In the genomic region with DNA sequence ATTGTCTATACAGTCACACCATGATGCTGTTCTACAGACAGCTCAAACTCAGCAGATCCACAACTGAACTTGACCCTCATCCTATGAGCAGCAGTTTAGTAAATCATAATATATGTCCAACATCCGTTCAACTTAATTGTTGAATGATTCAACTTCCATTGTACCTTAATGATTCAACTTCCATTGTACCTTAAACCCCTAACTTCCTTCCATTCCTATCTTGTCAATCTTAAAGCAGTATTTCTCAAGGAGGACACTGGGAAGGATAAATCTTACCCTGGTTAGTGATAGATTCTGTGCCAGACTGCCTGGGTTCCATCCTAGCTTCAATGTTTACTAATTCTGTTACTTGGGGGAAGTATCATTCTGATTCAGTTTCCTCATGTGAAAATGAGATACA, we compare ENCODE assay signal across 32 cellular contexts.
"Had no signal": no experiment of that assay in that cellular context is flagged by ENCODE, and none has a peak within 500 bp of the region (broad histone marks: within the 10 kb centered on the region; RNA-seq: fewer than 3 reads in every experiment).

No MANE protein-coding gene starts in this region.

- H3K9me3 ChIP-seq: adrenal gland, body of pancreas, colonic mucosa, esophagus squamous epithelium had no signal

- H3K27ac Mint-ChIP-seq: activated B cell treated with CpG ODN at 0.5 μM for 24 hours; activated CD8-positive, alpha-beta T cell treated with anti-CD3 and anti-CD28 coated beads for 36 hours; activated naive CD4-positive, alpha-beta T cell treated with anti-CD3 and anti-CD28 coated beads for 36 hours; activated naive CD4-positive, alpha-beta T cell treated with anti-CD3 and anti-CD28 coated beads, Interleukin-2, amount 50 U/mL, for 24 hours; activated naive CD8-positive, alpha-beta T cell treated with anti-CD3 and anti-CD28 coated beads for 36 hours; activated naive CD8-positive, alpha-beta T cell treated with anti-CD3 and anti-CD28 coated beads, Interleukin-2, amount 50 U/mL, for 24 hours; activated T-helper 2 cell treated with anti-CD3 and anti-CD28 coated beads, Interferon-gamma antibody, Interleukin-2, Interleukin-4, amounts not matched to agents 10 μg/mL and 5 μg/mL and 100 μg/mL, durations not matched to agents 14 hours and 24 hours and 36 hours; effector memory CD8-positive, alpha-beta T cell; T-helper 17 cell; T-helper 2 cell treated with Interferon-gamma antibody and Interleukin-4, amounts not matched to agents 5 μg/mL and 100 μg/mL, for 36 hours had no signal

- H3K27ac ChIP-seq: adrenal gland, body of pancreas, cardiac muscle cell, colonic mucosa, epithelial cell of prostate, esophagus squamous epithelium, WERI-Rb-1 had no signal

- DNase-seq: activated B cell treated with CpG ODN at 0.5 μM for 24 hours; activated CD4-positive, alpha-beta T cell treated with anti-CD3 and anti-CD28 coated beads for 48 hours; activated CD4-positive, alpha-beta T cell treated with anti-CD3 and anti-CD28 coated beads, Interleukin-2, amount 50 U/mL, for 1 hour; activated CD4-positive, alpha-beta T cell treated with anti-CD3 and anti-CD28 coated beads, Interleukin-2, amount 50 U/mL, for 48 hours; activated CD8-positive, alpha-beta memory T cell treated with anti-CD3 and anti-CD28 coated beads for 24 hours; activated CD8-positive, alpha-beta T cell treated with anti-CD3 and anti-CD28 coated beads for 36 hours; activated effector memory CD4-positive, alpha-beta T cell treated with anti-CD3 and anti-CD28 coated beads, Interleukin-2, amount 50 U/mL, for 16 hours; activated naive CD4-positive, alpha-beta T cell treated with anti-CD3 and anti-CD28 coated beads for 36 hours; activated naive CD8-positive, alpha-beta T cell treated with anti-CD3 and anti-CD28 coated beads for 36 hours; activated naive CD8-positive, alpha-beta T cell treated with anti-CD3 and anti-CD28 coated beads, Interleukin-2, amount 50 U/mL, for 24 hours; activated T-cell treated with anti-CD3 and anti-CD28 coated beads, Interleukin-2, amount 50 U/mL, for 4 hours; adrenal gland; amygdala; aorta; body of pancreas; central memory CD4-positive, alpha-beta T cell; cerebellar nuclear complex; colonic mucosa; effector CD4-positive, alpha-beta T cell; effector memory CD8-positive, alpha-beta T cell; esophagus squamous epithelium; head of caudate nucleus; hippocampal formation; T-helper 17 cell; T1000; WERI-Rb-1 had no signal

- H3K4me3 Mint-ChIP-seq: activated B cell treated with CpG ODN at 0.5 μM for 24 hours; activated CD8-positive, alpha-beta T cell treated with anti-CD3 and anti-CD28 coated beads for 36 hours; activated naive CD4-positive, alpha-beta T cell treated with anti-CD3 and anti-CD28 coated beads for 36 hours; activated naive CD4-positive, alpha-beta T cell treated with anti-CD3 and anti-CD28 coated beads, Interleukin-2, amount 50 U/mL, for 24 hours; activated naive CD8-positive, alpha-beta T cell treated with anti-CD3 and anti-CD28 coated beads for 36 hours; activated naive CD8-positive, alpha-beta T cell treated with anti-CD3 and anti-CD28 coated beads, Interleukin-2, amount 50 U/mL, for 24 hours; activated T-cell treated with anti-CD3 and anti-CD28 coated beads, Interleukin-2, amount 50 U/mL, for 4 hours; effector memory CD8-positive, alpha-beta T cell; T-helper 17 cell; T-helper 2 cell treated with Interferon-gamma antibody and Interleukin-4, amounts not matched to agents 5 μg/mL and 100 μg/mL, for 36 hours had no signal

- H3K9me3 Mint-ChIP-seq: activated B cell treated with CpG ODN at 0.5 μM for 24 hours; activated CD8-positive, alpha-beta T cell treated with anti-CD3 and anti-CD28 coated beads for 36 hours; activated naive CD4-positive, alpha-beta T cell treated with anti-CD3 and anti-CD28 coated beads for 36 hours; activated naive CD4-positive, alpha-beta T cell treated with anti-CD3 and anti-CD28 coated beads, Interleukin-2, amount 50 U/mL, for 24 hours; activated naive CD8-positive, alpha-beta T cell treated with anti-CD3 and anti-CD28 coated beads for 36 hours; activated naive CD8-positive, alpha-beta T cell treated with anti-CD3 and anti-CD28 coated beads, Interleukin-2, amount 50 U/mL, for 24 hours; activated T-cell treated with anti-CD3 and anti-CD28 coated beads, Interleukin-2, amount 50 U/mL, for 4 hours; activated T-helper 2 cell treated with anti-CD3 and anti-CD28 coated beads, Interferon-gamma antibody, Interleukin-2, Interleukin-4, amounts not matched to agents 10 μg/mL and 5 μg/mL and 100 μg/mL, durations not matched to agents 14 hours and 24 hours and 36 hours; effector memory CD8-positive, alpha-beta T cell; T-helper 2 cell treated with Interferon-gamma antibody and Interleukin-4, amounts not matched to agents 5 μg/mL and 100 μg/mL, for 36 hours had no signal

- ATAC-seq: activated CD4-positive, CD25-positive, alpha-beta regulatory T cell treated with anti-CD3 and anti-CD28 coated beads, Interleukin-2, amount 50 U/mL, for 24 hours; activated CD8-positive, alpha-beta T cell treated with anti-CD3 and anti-CD28 coated beads for 36 hours; activated naive CD8-positive, alpha-beta T cell treated with anti-CD3 and anti-CD28 coated beads, Interleukin-2, amount 50 U/mL, for 24 hours; activated T-cell treated with anti-CD3 and anti-CD28 coated beads, Interleukin-2, amount 50 U/mL, for 4 hours; body of pancreas; effector memory CD8-positive, alpha-beta T cell; T-helper 17 cell had no signal

- H3K4me1 ChIP-seq: adrenal gland, body of pancreas, colonic mucosa, esophagus squamous epithelium had no signal

- H3K27me3 Mint-ChIP-seq: activated B cell treated with CpG ODN at 0.5 μM for 24 hours; activated CD8-positive, alpha-beta T cell treated with anti-CD3 and anti-CD28 coated beads for 36 hours; activated naive CD4-positive, alpha-beta T cell treated with anti-CD3 and anti-CD28 coated beads, Interleukin-2, amount 50 U/mL, for 24 hours; activated naive CD8-positive, alpha-beta T cell treated with anti-CD3 and anti-CD28 coated beads for 36 hours; activated naive CD8-positive, alpha-beta T cell treated with anti-CD3 and anti-CD28 coated beads, Interleukin-2, amount 50 U/mL, for 24 hours; effector memory CD8-positive, alpha-beta T cell; T-helper 17 cell had no signal

- H3K36me3 ChIP-seq: adrenal gland, cardiac muscle cell, colonic mucosa, WERI-Rb-1 had no signal

- H3K27me3 ChIP-seq: adrenal gland, body of pancreas, cardiac muscle cell, colonic mucosa, esophagus squamous epithelium had no signal

- H3K4me3 ChIP-seq: adrenal gland, body of pancreas, cardiac muscle cell, colonic mucosa, esophagus squamous epithelium had no signal

- H3K4me1 Mint-ChIP-seq: activated B cell treated with CpG ODN at 0.5 μM for 24 hours; activated naive CD4-positive, alpha-beta T cell treated with anti-CD3 and anti-CD28 coated beads, Interleukin-2, amount 50 U/mL, for 24 hours; activated naive CD8-positive, alpha-beta T cell treated with anti-CD3 and anti-CD28 coated beads, Interleukin-2, amount 50 U/mL, for 24 hours had no signal
